ENCODE assay signal across 8 cellular contexts in the genomic region with DNA sequence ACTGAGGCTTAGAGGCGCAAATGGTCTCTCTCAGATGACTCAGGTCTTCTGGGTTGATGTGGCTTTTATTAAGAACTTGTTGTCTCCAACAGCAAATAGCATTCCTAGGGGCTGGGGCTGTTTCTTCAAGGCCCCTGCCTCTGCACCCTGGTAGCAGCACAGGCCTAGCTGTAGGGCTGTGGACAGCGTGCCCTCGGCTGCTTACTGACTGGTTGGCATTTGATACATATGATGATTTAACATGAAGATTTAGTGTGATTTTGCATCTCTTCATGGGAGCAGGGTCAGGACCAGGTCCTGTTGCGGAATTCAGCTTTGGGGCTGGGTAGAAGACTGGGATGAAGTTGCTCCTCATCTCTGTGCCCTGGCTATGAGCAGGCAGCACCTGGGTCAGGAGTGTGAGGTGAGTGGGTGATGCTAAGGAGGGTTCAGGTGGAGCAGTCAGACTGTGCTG. TPM values are rescaled to one million over a fixed set of nuclear protein-coding genes. Genes with fewer than 3 reads are reported as not detected.
A peak's percentile ranks its signal among the peaks of the same experiment; 100 is the strongest.
DNase-seq lines count a peak whose midpoint lies in the region; ATAC-seq and TF ChIP-seq lines count a peak whose summit lies in the region.

No MANE protein-coding gene starts in this region.

- intact Hi-C loops in CD4-positive, alpha-beta memory T cell (cut with micrococcal nuclease), result loop anchor here (2.0 kb wide), 1 partner anchor 24 kb away; no protein-coding TSS in a partner anchor

- no peaks in the 10 kb centered on the region for H3K9me3 ChIP-seq in CD4-positive, alpha-beta memory T cell (ENCODE audit: control insufficient read depth in 1 of 2, low read length in 2 of 2)
- H3K9me3 ChIP-seq in neural progenitor cell (ENCODE audit: low read depth), result no peaks in the 10 kb centered on the region

- H3K36me3 Mint-ChIP-seq in CD4-positive, alpha-beta memory T cell, result no peaks in the 10 kb centered on the region
- no peaks in the 10 kb centered on the region for H3K36me3 Mint-ChIP-seq in brain
- no peaks in the 10 kb centered on the region for H3K36me3 Mint-ChIP-seq in neural progenitor cell

- no peak for ATAC-seq in HG02870 (IDR thresholded peaks at IDR 0.05; ENCODE audit: unreplicated experiment)
- no peak for ATAC-seq in GM19324 (IDR thresholded peaks at IDR 0.05; ENCODE audit: low FRiP score, unreplicated experiment)

- H3K9me3 Mint-ChIP-seq in CD4-positive, alpha-beta memory T cell, result peaks cover 0 to 4% (median 0%) of the 10 kb centered on the region in 8 donors
- H3K9me3 Mint-ChIP-seq in brain (peaks cover 0 to 5% (median 0%) of the 10 kb centered on the region in 5 experiments), neural progenitor cell (peaks cover 4% of the 10 kb centered on the region)

- POLR2A ChIA-PET in CD4-positive, alpha-beta memory T cell (lab: Charles Lee; ENCODE audit: partially characterized antibody), result interaction anchor here (0.6 to 1.9 kb wide), 11 partner anchors 19 to 154 kb away, joined by 3 to 23 read pairs (median 3); partner anchors contain the start of gene MDC1

- peaks cover 42 to 73% (median 56%) of the 10 kb centered on the region in 4 donors for H3K4me1 Mint-ChIP-seq in CD4-positive, alpha-beta memory T cell
- H3K4me1 Mint-ChIP-seq in brain (peaks cover 38% of the 10 kb centered on the region), neural progenitor cell (peaks cover 70% of the 10 kb centered on the region)

- H3K27me3 Mint-ChIP-seq in CD4-positive, alpha-beta memory T cell, result no peaks in the 10 kb centered on the region
- H3K27me3 Mint-ChIP-seq in brain (peaks cover 20% of the 10 kb centered on the region), neural progenitor cell (ENCODE audit: insufficient read depth, low read depth) (peaks cover 10% of the 10 kb centered on the region)

- no peak for TF ChIP-seq CTCF in brain (conservative IDR thresholded peaks at IDR 0.05)
- no peak for TF ChIP-seq CTCF in neural progenitor cell (IDR thresholded peaks at IDR 0.05)

- H3F3A ChIP-seq in neural progenitor cell (ENCODE audit: low read depth), result peaks cover 14% of the 10 kb centered on the region

- no peak overlapping the region for H3K9ac ChIP-seq in neural progenitor cell

- no peaks in the 10 kb centered on the region for H3K79me2 ChIP-seq in neural progenitor cell (ENCODE audit: low read depth)

- CTCF ChIA-PET in CD4-positive, alpha-beta memory T cell (lab: Charles Lee; ENCODE audit: partially characterized antibody), result interaction anchor here (1.0 to 1.5 kb wide), 5 partner anchors 24 to 319 kb away, joined by 3 to 4 read pairs (median 3); partner anchors contain the start of gene IER3

- H3K27ac ChIP-seq in CD4-positive, alpha-beta memory T cell (ENCODE audit: low read depth, low read length), result peak overlapping the region; percentile 18
- H3K27ac ChIP-seq in neural progenitor cell, result no peak overlapping the region

- no peaks in the 10 kb centered on the region for H3K27me3 ChIP-seq in CD4-positive, alpha-beta memory T cell (ENCODE audit: insufficient read depth, low read length)
- no peaks in the 10 kb centered on the region for H3K27me3 ChIP-seq in neural progenitor cell

- no peaks in the 10 kb centered on the region for H3K36me3 ChIP-seq in CD4-positive, alpha-beta memory T cell (ENCODE audit: insufficient read depth, low read length)
- H3K36me3 ChIP-seq in neural progenitor cell, result no peaks in the 10 kb centered on the region

- peak overlapping the region; percentile 53 to 83 (median 72) for H3K4me3 Mint-ChIP-seq in CD4-positive, alpha-beta memory T cell
- no peak overlapping the region for H3K4me3 Mint-ChIP-seq in brain
- peak overlapping the region; percentile 39 for H3K4me3 Mint-ChIP-seq in neural progenitor cell

- peak overlapping the region in 1 of 2 donors; percentile 28 for H3K4me3 ChIP-seq in CD4-positive, alpha-beta memory T cell (ENCODE audit: low read length in 2 of 2)
- H3K4me3 ChIP-seq in Jurkat, Clone E6-1 (ENCODE audit: low read length), result peak overlapping the region; percentile 23
- no peak overlapping the region for H3K4me3 ChIP-seq in neural progenitor cell

- peak overlapping the region; percentile 23 to 89 (median 86) for H3K27ac Mint-ChIP-seq in CD4-positive, alpha-beta memory T cell
- H3K27ac Mint-ChIP-seq in brain (peak overlapping the region in 3 of 5 experiments; percentile 76 to 98 (median 96)), neural progenitor cell (peak overlapping the region; percentile 87)

- H4K20me1 ChIP-seq in neural progenitor cell (ENCODE audit: low read depth), result no peaks in the 10 kb centered on the region

- no peak overlapping the region for H2AFZ ChIP-seq in neural progenitor cell (replicated peaks)

- H3K4me2 ChIP-seq in neural progenitor cell, result no peak overlapping the region

- H3K4me1 ChIP-seq in CD4-positive, alpha-beta memory T cell (ENCODE audit: insufficient read depth, low read length), result peaks cover 46% of the 10 kb centered on the region
- H3K4me1 ChIP-seq in neural progenitor cell, result peaks cover 32% of the 10 kb centered on the region

- DNase-seq in CD4-positive, alpha-beta memory T cell, result no peak
- no peak for DNase-seq in Jurkat, Clone E6-1 (ENCODE audit: low read depth, low spot score)
- no peak for DNase-seq in neural progenitor cell (ENCODE audit: low spot score)
- no peak for DNase-seq in NCI-H128 (lab: John Stamatoyannopoulos, UW; ENCODE audit: unreplicated experiment)
- DNase-seq in SW 1271 (lab: John Stamatoyannopoulos, UW), result no peak

RNA-seq across cellular contexts. Expression of gene IER3, which starts 24.3 kb away (rescaled TPM):
- total RNA-seq in CD4-positive, alpha-beta memory T cell, result 10 to 100 TPM; 11.3 to 11.4 TPM
- polyA plus RNA-seq in CD4-positive, alpha-beta memory T cell, result under 1 TPM; 0.77 to 0.83 TPM
- polyA plus RNA-seq in Jurkat, Clone E6-1 (2012; ENCODE audit: insufficient read depth, insufficient read length), result 17.7 TPM
- polyA plus RNA-seq in brain (ENCODE audit: insufficient read depth, low read depth, low replicate concordance), result 3.8 TPM
- 2.0 and 7.1 TPM in 2 replicates for total RNA-seq in neural progenitor cell (ENCODE audit: low replicate concordance)

RNA-seq across cellular contexts. Expression of gene FLOT1, which starts 26.2 kb away (rescaled TPM):
- total RNA-seq in CD4-positive, alpha-beta memory T cell, result 10 to 100 TPM; 75.3 to 78.5 TPM
- 10 to 100 TPM; 74.6 to 82.1 TPM for polyA plus RNA-seq in CD4-positive, alpha-beta memory T cell
- 139 TPM for polyA plus RNA-seq in Jurkat, Clone E6-1 (2012; ENCODE audit: insufficient read depth, insufficient read length)
- polyA plus RNA-seq in brain (ENCODE audit: insufficient read depth, low read depth, low replicate concordance), result 231 TPM
- 80.3 and 96.9 TPM in 2 replicates for total RNA-seq in neural progenitor cell (ENCODE audit: low replicate concordance)

RNA-seq across cellular contexts. Expression of gene TUBB, which starts 48.5 kb away (rescaled TPM):
- 100 to 1,000 TPM; 285 to 300 TPM for total RNA-seq in CD4-positive, alpha-beta memory T cell
- polyA plus RNA-seq in CD4-positive, alpha-beta memory T cell, result 100 to 1,000 TPM in 1 of 2 donors, 10 to 100 TPM in 1; 74.8 to 142 TPM
- polyA plus RNA-seq in Jurkat, Clone E6-1 (2012; ENCODE audit: insufficient read depth, insufficient read length), result 2,432 TPM
- 2,902 TPM for polyA plus RNA-seq in brain (ENCODE audit: insufficient read depth, low read depth, low replicate concordance)
- total RNA-seq in neural progenitor cell (ENCODE audit: low replicate concordance), result 1,479 and 2,270 TPM in 2 replicates

RNA-seq across cellular contexts. Expression of gene MDC1, which starts 51.6 kb away (rescaled TPM):
- total RNA-seq in CD4-positive, alpha-beta memory T cell, result 10 to 100 TPM; 60.7 to 73.5 TPM
- polyA plus RNA-seq in CD4-positive, alpha-beta memory T cell, result 1 to 10 TPM in 1 of 2 donors, not detected in 1; 9.8 TPM
- polyA plus RNA-seq in Jurkat, Clone E6-1 (2012; ENCODE audit: insufficient read depth, insufficient read length), result 75.5 TPM
- polyA plus RNA-seq in brain (ENCODE audit: insufficient read depth, low read depth, low replicate concordance), result 124 TPM
- 22.6 and 29.5 TPM in 2 replicates for total RNA-seq in neural progenitor cell (ENCODE audit: low replicate concordance)

Comparison
In these comparisons a context has a peak if more than half of its experiments do, and no peak if none do; other contexts are left out.
1. H3K4me3 Mint-ChIP-seq: peak in CD4-positive, alpha-beta memory T cell (8 of 8) and neural progenitor cell (single experiment); none in brain (0 of 5).
2. Peak in every context shown above with its lines, with median percentiles within 50 percentile points of each other: H3K27ac Mint-ChIP-seq.